33 cellular contexts compared by ENCODE assay signal in genomic region chr13:33908111-33908510, GRCh38.
"Had no signal": no experiment of that assay in that cellular context is flagged by ENCODE, and none has a peak within 500 bp of the region (broad histone marks: within the 10 kb centered on the region; RNA-seq: fewer than 3 reads in every experiment).

No MANE protein-coding gene starts in this region.

- H3K4me3 ChIP-seq: MG63 had no signal

- DNase-seq: Karpas-422, Kasumi-1, MG63, MM.1S, MV-4-11, NCI-H1048, NCI-H1092, NCI-H1092 treated with DMSO at 0.1 percent for 48 hours, NCI-H1105, NCI-H1105 treated with DMSO at 0.1 percent for 48 hours, NCI-H1417, NCI-H1417 treated with DMSO at 0.1 percent for 48 hours, NCI-H1436, NCI-H1436 treated with DMSO at 0.1 percent for 48 hours, NCI-H146, NCI-H1694, NCI-H1694 treated with DMSO at 0.1 percent for 48 hours, NCI-H187, NCI-H187 treated with DMSO at 0.1 percent for 48 hours, NCI-H1930, NCI-H2029, NCI-H2029 treated with DMSO at 0.1 percent for 48 hours, NCI-H2081, NCI-H2081 treated with DMSO at 0.1 percent for 48 hours, NCI-H2107, NCI-H2171, NCI-H2171 treated with DMSO at 0.1 percent for 48 hours, NCI-H2227 treated with DMSO at 0.1 percent for 48 hours, NCI-H226, NCI-H345, NCI-H446 treated with DMSO at 0.1 percent for 48 hours, NCI-H510A treated with DMSO at 0.1 percent for 48 hours, NCI-H524 had no signal
